ENCODE assay signal across 9 cellular contexts in the genomic region with DNA sequence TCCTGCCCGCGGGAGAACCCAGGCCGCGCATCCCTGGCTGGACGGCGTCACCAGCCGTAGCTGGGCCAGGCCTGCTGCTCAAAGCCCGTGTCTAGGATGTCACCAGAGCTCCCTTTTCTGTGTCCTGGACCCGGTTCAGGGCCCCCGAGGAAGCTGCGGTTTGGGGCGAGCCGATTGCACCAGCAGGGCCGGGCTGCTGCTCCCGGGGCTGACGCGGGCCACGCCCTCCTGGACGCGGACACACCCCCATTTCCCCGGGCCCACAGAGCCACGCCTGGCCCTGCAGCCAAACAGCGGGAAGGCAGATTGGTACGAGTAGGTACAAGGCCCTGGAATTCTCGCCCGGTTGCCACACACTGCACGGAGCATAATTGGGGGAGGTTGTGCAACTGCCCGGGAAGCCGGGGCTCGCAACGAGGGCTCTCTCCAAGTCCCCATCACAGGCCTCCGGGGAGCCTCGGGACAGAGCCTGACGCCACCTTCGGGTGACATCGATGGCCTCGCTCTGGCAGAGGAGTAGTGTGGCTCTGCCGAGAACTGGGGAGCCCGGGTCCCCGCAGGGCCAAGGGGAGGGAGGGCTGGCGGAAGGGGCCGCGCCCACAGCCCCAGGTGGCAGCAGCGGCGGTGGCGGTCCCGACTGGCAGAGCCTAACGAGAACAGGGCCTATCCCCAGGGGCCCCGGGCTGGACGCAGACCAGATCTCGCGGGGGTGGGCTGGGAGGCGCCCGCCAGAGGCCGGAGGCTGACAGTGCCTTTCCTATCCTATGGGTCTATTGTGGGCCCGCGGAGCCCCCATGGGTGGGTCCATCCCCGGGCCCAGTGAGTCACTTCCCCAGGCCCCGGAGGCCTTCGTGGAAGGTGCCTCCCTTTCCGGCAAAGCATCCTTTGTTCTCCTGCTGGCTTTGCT. TPM values are rescaled to one million over a fixed set of nuclear protein-coding genes. Genes with fewer than 3 reads are reported as not detected.
DNase-seq lines count a peak whose midpoint lies in the region; ATAC-seq, FAIRE-seq and TF ChIP-seq lines count a peak whose summit lies in the region.
"Had no signal": no experiment of that assay in that cellular context is flagged by ENCODE, and none has a peak within 500 bp of the region (broad histone marks: within the 10 kb centered on the region; RNA-seq: fewer than 3 reads in every experiment).

No MANE protein-coding gene starts in this region.

- H3K36me3 ChIP-seq in esophagus squamous epithelium (no peaks in the 10 kb centered on the region), subcutaneous abdominal adipose tissue (ENCODE audit: control insufficient read depth in 5 of 5, insufficient read depth in 5 of 5, low read length in 5 of 5) (no peaks in the 10 kb centered on the region), WERI-Rb-1 (no peaks in the 10 kb centered on the region)

- FAIRE-seq in GM19239 (lab: Jason Lieb, UNC), result no peak
- FAIRE-seq: colon had no signal

- peak overlapping the region; percentile 90 to 98 (median 94) for H3K27ac ChIP-seq in esophagus squamous epithelium
- peak overlapping the region; percentile 46 for H3K27ac ChIP-seq in subcutaneous abdominal adipose tissue (ENCODE audit: low read depth, low read length)
- no peak overlapping the region for H3K27ac ChIP-seq in WERI-Rb-1

- H3K4me3 ChIP-seq in esophagus squamous epithelium, result peak overlapping the region; percentile 25 to 65 (median 42)
- H3K4me3 ChIP-seq in subcutaneous abdominal adipose tissue (ENCODE audit: low read depth in 1 of 5, low read length in 5 of 5), result peak overlapping the region in 4 of 5 donors; percentile 55 to 67 (median 62)
- H3K4me3 ChIP-seq in WERI-Rb-1 (ENCODE audit: low read depth, low read length), result no peak overlapping the region

- peak; percentile 91 for DNase-seq in NCI-H226
- peak; percentile 24 for DNase-seq in activated T-cell treated with anti-CD3 and anti-CD28 coated beads for 1 hour (ENCODE audit: low read depth)
- DNase-seq in esophagus squamous epithelium (lab: John Stamatoyannopoulos, UW), result no peak
- DNase-seq in myocyte (ENCODE audit: low read depth), result peak; percentile 24
- DNase-seq in GM19239 (ENCODE audit: insufficient read length, low spot score), result no peak
- DNase-seq in WERI-Rb-1, result no peak

- intact Hi-C loops in esophagus squamous epithelium (cut with DNase I), result no loop called here

- H3K4me1 ChIP-seq in esophagus squamous epithelium, result peaks cover 26 to 68% (median 37%) of the 10 kb centered on the region in 3 donors
- H3K4me1 ChIP-seq in subcutaneous abdominal adipose tissue (ENCODE audit: control insufficient read depth in 5 of 5, insufficient read depth in 5 of 5, low read length in 5 of 5), result peaks cover 0 to 29% (median 18%) of the 10 kb centered on the region in 5 donors

- 0 to 10% methylated on average over 1 to 2 of the region's 61 CpGs for WGBS in esophagus squamous epithelium, 2 donors

- H3K9me3 ChIP-seq in esophagus squamous epithelium (no peaks in the 10 kb centered on the region), subcutaneous abdominal adipose tissue (ENCODE audit: control insufficient read depth in 5 of 5, low read length in 5 of 5) (no peaks in the 10 kb centered on the region), WERI-Rb-1 (ENCODE audit: severe bottlenecking) (no peaks in the 10 kb centered on the region)

- peak; percentile 78 for ATAC-seq in GM18907 (IDR thresholded peaks at IDR 0.05; ENCODE audit: unreplicated experiment)

- H3K9ac ChIP-seq in subcutaneous abdominal adipose tissue (ENCODE audit: low read length in 5 of 5), result peak overlapping the region in 4 of 5 donors; percentile 37 to 69 (median 54)

- TF ChIP-seq CTCF in esophagus squamous epithelium (IDR thresholded peaks at IDR 0.05) (no peak), WERI-Rb-1 (IDR thresholded peaks at IDR 0.05; ENCODE audit: low read depth, low read length) (no peak)

- TF ChIP-seq POLR2A in esophagus squamous epithelium (IDR thresholded peaks at IDR 0.05), result peak in 2 of 4 donors; percentile 48 to 52

- H3K27me3 ChIP-seq in esophagus squamous epithelium (no peaks in the 10 kb centered on the region), subcutaneous abdominal adipose tissue (ENCODE audit: control insufficient read depth in 5 of 5, insufficient read depth in 4 of 5, low read length in 5 of 5) (no peaks in the 10 kb centered on the region), WERI-Rb-1 (ENCODE audit: insufficient read depth, low read depth, severe bottlenecking) (no peaks in the 10 kb centered on the region)

RNA-seq across cellular contexts. Expression of a gene that starts 23.5 kb away (rescaled TPM):
- 10 to 100 TPM; 53.6 to 89.1 (median 72.5) TPM for total RNA-seq in esophagus squamous epithelium
- 10.7 and 11.6 TPM in 2 replicates for total RNA-seq in myocyte
- 5.2 TPM for polyA plus RNA-seq in myocyte (2012)

Comparison
In these comparisons a context has a peak if more than half of its experiments do, and no peak if none do; other contexts are left out.
1. DNase-seq: peak in NCI-H226 (single experiment), activated T-cell treated with anti-CD3 and anti-CD28 coated beads for 1 hour (single experiment) and myocyte (single experiment); none in esophagus squamous epithelium (single experiment), GM19239 (single experiment) and WERI-Rb-1 (single experiment).